1 cellular context compared by ENCODE assay signal in genomic region chr6:1821188-1822183, GRCh38.
TF ChIP-seq lines count a peak whose summit lies in the region.

No MANE protein-coding gene starts in this region.

TF ChIP-seq in GM23338, 12 proteins besides CTCF, POLR2A, EP300 and RAD21 (continued from another document):
- TF ChIP-seq ZNF462 (CRISPR knock-in tag; IDR thresholded peaks at IDR 0.05) (no peak), CREB1 (CRISPR knock-in tag; IDR thresholded peaks at IDR 0.05; ENCODE audit: low read depth) (no peak), ZNF114 (CRISPR knock-in tag; IDR thresholded peaks at IDR 0.05) (no peak)
